ENCODE assay signal across 8 cellular contexts in genomic region chr15:73633111-73633990, GRCh38. TPM values are rescaled to one million over a fixed set of nuclear protein-coding genes. Genes with fewer than 3 reads are reported as not detected.
DNase-seq lines count a peak whose midpoint lies in the region; ATAC-seq and TF ChIP-seq lines count a peak whose summit lies in the region.

NPTN (minus strand) TSS chr15:73633389; CDS start chr15:73633215, 174 bp downstream.

- peak within 1 kb of the TSS; percentile 99 to 100 for H3K14ac ChIP-seq in mesenchymal stem cell (ENCODE audit: low read length in 2 of 2)

- peak within 1 kb of the TSS; percentile 97 for H2AK5ac ChIP-seq in mesenchymal stem cell (ENCODE audit: low read length, severe bottlenecking)

- peak within 1 kb of the TSS; percentile 96 for H3K9ac ChIP-seq in mesenchymal stem cell (ENCODE audit: low read length)

- peak; percentile 98 for DNase-seq in CMK (ENCODE audit: low read depth)
- DNase-seq in GM20000 (ENCODE audit: low spot score): peak; percentile 96
- DNase-seq in HT-29 (ENCODE audit: low spot score): peak; percentile 99
- peak; percentile 96 to 97 for DNase-seq in NOMO-1 (lab: John Stamatoyannopoulos, UW; ENCODE audit: unreplicated experiment in 2 of 2)
- peak; percentile 96 to 98 for DNase-seq in activated CD8-positive, alpha-beta memory T cell treated with anti-CD3 and anti-CD28 coated beads for 4 hours (ENCODE audit: low read depth in 2 of 2)
- peak; percentile 98 for DNase-seq in effector memory CD8-positive, alpha-beta T cell
- DNase-seq in mesenchymal stem cell: peak; percentile 98
- DNase-seq in stimulated activated CD8-positive, alpha-beta memory T cell treated with anti-CD3 and anti-CD28 coated beads, Interleukin-12 subunit alpha, Interleukin-12 subunit beta, amount 100 ng/mL, for 4 hours (ENCODE audit: low read depth): peak; percentile 99

- peaks cover 14 to 20% of the 10 kb centered on the region in 2 donors for H3K27me3 Mint-ChIP-seq in effector memory CD8-positive, alpha-beta T cell

- peak within 1 kb of the TSS; percentile 73 to 84 for H3K4me3 Mint-ChIP-seq in effector memory CD8-positive, alpha-beta T cell

- ATAC-seq in effector memory CD8-positive, alpha-beta T cell (replicated peaks): peak; percentile 88

- peak within 1 kb of the TSS; percentile 82 to 97 for H3K27ac Mint-ChIP-seq in effector memory CD8-positive, alpha-beta T cell

- H4K8ac ChIP-seq in mesenchymal stem cell (ENCODE audit: low read length): peak within 1 kb of the TSS; percentile 98

- no peaks in the 10 kb centered on the region for H3K9me3 Mint-ChIP-seq in effector memory CD8-positive, alpha-beta T cell

- H3K27me3 ChIP-seq in mesenchymal stem cell (ENCODE audit: control insufficient read depth in 1 of 2, insufficient read depth in 1 of 2, low read length in 2 of 2): no peaks in the 10 kb centered on the region

- no peak for TF ChIP-seq CTCF in GM20000 (IDR thresholded peaks at IDR 0.05; ENCODE audit: extremely low read depth, missing control alignments)

- peak within 1 kb of the TSS; percentile 97 to 99 for H2BK12ac ChIP-seq in mesenchymal stem cell (ENCODE audit: low read length in 2 of 2)

- H2BK5ac ChIP-seq in mesenchymal stem cell (ENCODE audit: low read depth, low read length, poor library complexity, severe bottlenecking): peak within 1 kb of the TSS; percentile 97

- H3K9me3 ChIP-seq in mesenchymal stem cell (ENCODE audit: control insufficient read depth, low read length): no peaks in the 10 kb centered on the region

- peak within 1 kb of the TSS; percentile 97 to 100 for H3K18ac ChIP-seq in mesenchymal stem cell (ENCODE audit: low read depth in 1 of 2, low read length in 2 of 2)

- H2AFZ ChIP-seq in mesenchymal stem cell (ENCODE audit: low read depth, low read length): peak within 1 kb of the TSS; percentile 29

- H3K79me1 ChIP-seq in mesenchymal stem cell (replicated peaks; ENCODE audit: low read length, poor library complexity, severe bottlenecking): no peaks in the 10 kb centered on the region

- peak within 1 kb of the TSS; percentile 98 to 99 for H3K4ac ChIP-seq in mesenchymal stem cell (ENCODE audit: low read depth in 1 of 2, low read length in 2 of 2)

- peak within 1 kb of the TSS; percentile 100 for H3K27ac ChIP-seq in mesenchymal stem cell (ENCODE audit: low read length, poor library complexity, severe bottlenecking)

- peak within 1 kb of the TSS; percentile 90 to 98 for H3K23ac ChIP-seq in mesenchymal stem cell (ENCODE audit: low read length in 2 of 2)

- H3K4me3 ChIP-seq in mesenchymal stem cell (ENCODE audit: insufficient read depth in 1 of 2, low read depth in 1 of 2, low read length in 2 of 2): peak within 1 kb of the TSS; percentile 81 to 96

- H3K4me2 ChIP-seq in mesenchymal stem cell (ENCODE audit: low read length, poor library complexity, severe bottlenecking): peak within 1 kb of the TSS; percentile 85

- H2BK15ac ChIP-seq in mesenchymal stem cell (ENCODE audit: low read depth, poor library complexity, severe bottlenecking): peak within 1 kb of the TSS; percentile 92

- 2% methylated on average over 51 of the region's 62 CpGs for WGBS in mesenchymal stem cell

- peaks cover 39 to 49% of the 10 kb centered on the region in 2 donors for H3K4me1 Mint-ChIP-seq in effector memory CD8-positive, alpha-beta T cell (ENCODE audit: low read depth in 2 of 2)

- no peaks in the 10 kb centered on the region for H3K36me3 ChIP-seq in mesenchymal stem cell (ENCODE audit: control insufficient read depth in 1 of 2, insufficient read depth in 2 of 2, low read depth in 1 of 2, low read length in 2 of 2)

- peak within 1 kb of the TSS; percentile 97 for H2BK120ac ChIP-seq in mesenchymal stem cell (ENCODE audit: low read depth, low read length)

- H3K4me1 ChIP-seq in mesenchymal stem cell (ENCODE audit: control insufficient read depth, insufficient read depth, low read depth, low read length): peaks cover 10% of the 10 kb centered on the region

- peak within 1 kb of the TSS; percentile 97 for H4K91ac ChIP-seq in mesenchymal stem cell (ENCODE audit: low read length)

- peaks cover 2% of the 10 kb centered on the region for H3K36me3 Mint-ChIP-seq in effector memory CD8-positive, alpha-beta T cell (ENCODE audit: insufficient read depth)

RNA-seq across cellular contexts. Expression of gene NPTN, which starts in this region (rescaled TPM):
- total RNA-seq in HT-29 (2014; rRNA removed; shearing (Covaris generic)): 108 and 110 TPM in 2 replicates
- 177 TPM for polyA plus RNA-seq in mesenchymal stem cell (2013, experiment 1 of 2)
- polyA plus RNA-seq in mesenchymal stem cell (2013, experiment 2 of 2): 174 TPM

Comparison
In these comparisons a context has a peak if more than half of its experiments do, and no peak if none do; other contexts are left out.
1. Peak in every context shown above with its lines: DNase-seq, ATAC-seq, H3K4me3 ChIP-seq and H3K27ac ChIP-seq.